Comparison of ENCODE assay signal across 31 cellular contexts in the genomic region with DNA sequence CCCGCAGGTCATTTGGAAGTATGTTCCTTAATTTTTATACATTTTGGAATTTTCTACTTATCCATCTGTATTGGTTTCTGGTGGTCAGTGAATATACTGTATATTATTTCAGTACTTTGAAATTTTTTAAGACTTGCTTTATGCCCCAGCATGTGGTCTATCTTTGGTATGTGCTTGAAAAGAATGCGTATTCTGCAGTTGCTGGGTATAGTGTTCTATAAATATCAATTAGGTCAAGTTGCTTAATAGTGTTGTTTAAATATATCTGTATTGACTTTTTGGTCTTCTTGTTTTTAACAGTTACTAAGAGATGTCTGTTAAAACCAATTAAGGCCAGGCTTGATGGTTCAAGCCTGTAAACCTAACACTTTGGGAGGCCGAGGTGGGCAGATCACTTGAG. TPM values are rescaled to one million over a fixed set of nuclear protein-coding genes. Genes with fewer than 3 reads are reported as not detected.
"Had no signal": no experiment of that assay in that cellular context is flagged by ENCODE, and none has a peak within 500 bp of the region (broad histone marks: within the 10 kb centered on the region; RNA-seq: fewer than 3 reads in every experiment).

No MANE protein-coding gene starts in this region.

- H3K4me2 ChIP-seq: PC-9 had no signal

- H3K27ac ChIP-seq: cardiac muscle cell, PC-9, RWPE1 had no signal

- ATAC-seq: activated CD8-positive, alpha-beta T cell treated with anti-CD3 and anti-CD28 coated beads for 36 hours; activated T-cell treated with anti-CD3 and anti-CD28 coated beads, Interleukin-2, amount 50 U/mL, for 72 hours; activated T-helper 17 cell treated with anti-CD3 and anti-CD28 coated beads, Interleukin-2, amount 50 U/mL, for 72 hours; K562 had no signal

- H3K36me3 ChIP-seq: cardiac muscle cell had no signal

- H3K4me3 ChIP-seq: cardiac muscle cell, K562, PC-9 had no signal

- DNase-seq: activated CD4-positive, alpha-beta T cell treated with anti-CD3 and anti-CD28 coated beads, Interleukin-2, amount 10 ng/mL, durations not matched to agents 24 days and 14 days; activated CD4-positive, alpha-beta T cell treated with anti-CD3 and anti-CD28 coated beads, Interleukin-2, amount 50 U/mL, for 4 hours; activated CD8-positive, alpha-beta T cell treated with anti-CD3 and anti-CD28 coated beads for 36 hours; activated effector memory CD4-positive, alpha-beta T cell treated with anti-CD3 and anti-CD28 coated beads, Interleukin-2, amount 50 U/mL, for 16 hours; activated naive CD4-positive, alpha-beta T cell; activated naive CD4-positive, alpha-beta T cell treated with anti-CD3 and anti-CD28 coated beads, Interleukin-2, amount 50 U/mL, for 16 hours; activated naive CD8-positive, alpha-beta T cell treated with anti-CD3 and anti-CD28 coated beads for 36 hours; activated T-cell treated with anti-CD3 and anti-CD28 coated beads, Interleukin-2, amount 50 U/mL, for 1 hour; activated T-cell treated with anti-CD3 and anti-CD28 coated beads, Interleukin-2, amount 50 U/mL, for 72 hours; amniotic stem cell; aorta; NCI-H1092 treated with DMSO at 0.1 percent for 48 hours; NCI-H1417; NCI-H146; NCI-H187 treated with DMSO at 0.1 percent for 48 hours; NCI-H2081 treated with DMSO at 0.1 percent for 48 hours; NCI-H2171; NCI-H510A; NCI-H526; NCI-H748 treated with DMSO at 0.1 percent for 48 hours; PC-9; SHP77; SW 1271; T-helper 1 cell; T-helper 2 cell; T1000 had no signal

- H2AFZ ChIP-seq: PC-9 had no signal

- H3K27me3 ChIP-seq: cardiac muscle cell had no signal

RNA-seq across cellular contexts. Expression of gene SIX1, which starts 21.7 kb away (rescaled TPM):
- total RNA-seq: activated CD8-positive, alpha-beta memory T cell treated with anti-CD3 and anti-CD28 coated beads for 36 hours; activated CD8-positive, alpha-beta T cell treated with anti-CD3 and anti-CD28 coated beads for 36 hours; activated naive CD8-positive, alpha-beta T cell treated with anti-CD3 and anti-CD28 coated beads for 36 hours; activated T-cell treated with anti-CD3 and anti-CD28 coated beads, Interleukin-2, amount 50 U/mL, for 72 hours; activated T-helper 17 cell treated with anti-CD3 and anti-CD28 coated beads, Interleukin-2, amount 50 U/mL, for 72 hours had no signal

RNA-seq across cellular contexts. Expression of gene SIX4, which starts 53.2 kb away (rescaled TPM):
- total RNA-seq: activated CD8-positive, alpha-beta T cell treated with anti-CD3 and anti-CD28 coated beads for 36 hours had no signal
